Comparison of ENCODE assay signal across 7 cellular contexts in genomic region chr20:25408170-25408547, GRCh38. TPM values are rescaled to one million over a fixed set of nuclear protein-coding genes. Genes with fewer than 3 reads are reported as not detected.
DNase-seq lines count a peak whose midpoint lies in the region; ATAC-seq and TF ChIP-seq lines count a peak whose summit lies in the region.

No MANE protein-coding gene starts in this region.

- H3K27me3 ChIP-seq in HCT116 (ENCODE audit: insufficient read depth, low read length): no peaks in the 10 kb centered on the region
- H3K27me3 ChIP-seq in SU-DHL-6 (ENCODE audit: low read length): no peaks in the 10 kb centered on the region
- H3K27me3 ChIP-seq in gastroesophageal sphincter: no peaks in the 10 kb centered on the region

- H3K4me1 ChIP-seq in HCT116 (ENCODE audit: control insufficient read depth in 1 of 2, insufficient read depth in 2 of 2, low read length in 2 of 2) (peaks cover 10 to 15% of the 10 kb centered on the region in 2 experiments), gastroesophageal sphincter (peaks cover 0 to 10% (median 0%) of the 10 kb centered on the region in 3 donors)

- H2AFZ ChIP-seq in HCT116 (ENCODE audit: low read depth, low read length, poor library complexity, severe bottlenecking): no peak overlapping the region
- peak overlapping the region; percentile 95 for H2AFZ ChIP-seq in SU-DHL-6 (ENCODE audit: low read depth, low read length, severe bottlenecking)

- WGBS in gastroesophageal sphincter (ENCODE audit: low coverage in 1 of 2), 2 donors: 0 to 7% methylated on average over 3 to 4 of the region's 4 CpGs

- H3K9ac ChIP-seq in HCT116 (ENCODE audit: low read length) (peak overlapping the region; percentile 95), SU-DHL-6 (ENCODE audit: low read length) (peak overlapping the region; percentile 85)

- CTCF ChIA-PET in HCT116 (lab: Charles Lee): interaction anchor here (2.6 kb wide), 1 partner anchor 10 kb away, joined by 15 read pairs; no protein-coding TSS in a partner anchor

- H3K27ac ChIP-seq in HCT116 (ENCODE audit: low read depth, low read length) (peak overlapping the region; percentile 68), SU-DHL-6 (ENCODE audit: low read depth, low read length) (peak overlapping the region; percentile 52), gastroesophageal sphincter (peak overlapping the region in 2 of 4 donors; percentile 53 to 72), skin epidermis (peak overlapping the region in 16 of 21 experiments; percentile 26 to 83 (median 68))

- POLR2A ChIA-PET in HCT116 (lab: Charles Lee): interaction anchor here (1.1 kb wide), 2 partner anchors 9 to 16 kb away, joined by 3 read pairs; no protein-coding TSS in a partner anchor

- H3K79me2 ChIP-seq in HCT116 (ENCODE audit: insufficient read depth, low read length): peaks cover 54% of the 10 kb centered on the region
- peaks cover 44% of the 10 kb centered on the region for H3K79me2 ChIP-seq in SU-DHL-6 (ENCODE audit: insufficient read depth, low read length)

- H3K9me2 ChIP-seq in HCT116 (ENCODE audit: insufficient read depth) (no peaks in the 10 kb centered on the region), SU-DHL-6 (replicated peaks; ENCODE audit: insufficient read depth, low read length) (no peaks in the 10 kb centered on the region)

- no peak for ATAC-seq in HCT116
- no peak for ATAC-seq in gastroesophageal sphincter
- ATAC-seq in GM18907 (IDR thresholded peaks at IDR 0.05; ENCODE audit: unreplicated experiment): no peak

- TF ChIP-seq POLR2A in HCT116 (IDR thresholded peaks at IDR 0.05; ENCODE audit: borderline replicate concordance, extremely low read depth, insufficient read depth, insufficient read length) (no peak), gastroesophageal sphincter (IDR thresholded peaks at IDR 0.05) (no peak)

- DNase-seq in HCT116 (ENCODE audit: low read depth, low spot score) (no peak), midbrain (lab: John Stamatoyannopoulos, UW) (no peak)
- no peak for DNase-seq in stimulated activated CD4-positive, alpha-beta T cell treated with anti-CD3 and anti-CD28 coated beads, Interleukin-15, amount 100 ng/mL, for 24 hours

- TF ChIP-seq EP300 in gastroesophageal sphincter (IDR thresholded peaks at IDR 0.05): no peak

- no peaks in the 10 kb centered on the region for H3F3A ChIP-seq in SU-DHL-6 (ENCODE audit: insufficient read depth)

- H3K4me2 ChIP-seq in HCT116 (ENCODE audit: low read length) (peak overlapping the region; percentile 80), SU-DHL-6 (ENCODE audit: low read depth, low read length, poor library complexity, severe bottlenecking) (peak overlapping the region; percentile 80)

- 0 out of 4 replicates have a peak, but pooled peaks cover 0 to 2% of the 10 kb centered on the region in 2 experiments for H3K36me3 ChIP-seq in HCT116 (ENCODE audit: control insufficient read depth in 1 of 2, insufficient read depth in 2 of 2, low read length in 2 of 2)
- no peaks in the 10 kb centered on the region; the same call in 1 of the 2 replicates for H3K36me3 ChIP-seq in SU-DHL-6 (ENCODE audit: low read length)
- no peaks in the 10 kb centered on the region for H3K36me3 ChIP-seq in gastroesophageal sphincter

- no TSS peak for BruUV-seq in HCT116 (replicated peaks; lab: Mats Ljungman, UMichigan)

- RAD21 ChIA-PET in HCT116 (lab: Charles Lee; ENCODE audit: low non-redundant PET in 1 of 2, low total read pairs in 2 of 2, uncharacterized antibody in 2 of 2, unreplicated experiment in 2 of 2): no interaction called here

- TF ChIP-seq CTCF in HCT116 (IDR thresholded peaks at IDR 0.05 in 2 of 3, conservative IDR thresholded peaks at IDR 0.05 in 1 of 3; ENCODE audit: borderline replicate concordance in 1 of 3, insufficient read depth in 1 of 3, low read depth in 2 of 3, low read length in 2 of 3) (no peak), SU-DHL-6 (IDR thresholded peaks at IDR 0.05; ENCODE audit: insufficient read depth, low read length, poor library complexity, severe bottlenecking) (no peak), gastroesophageal sphincter (IDR thresholded peaks at IDR 0.05) (no peak)

- H3K9me3 ChIP-seq in HCT116 (ENCODE audit: control insufficient read depth in 1 of 2, insufficient read depth in 1 of 2, low read depth in 1 of 2, low read length in 2 of 2) (peaks cover 0 to 1% of the 10 kb centered on the region in 2 experiments; a peak in 2 of 4 replicates), SU-DHL-6 (ENCODE audit: insufficient read depth, low read length) (peaks cover 6% of the 10 kb centered on the region; the same call in 1 of the 2 replicates), gastroesophageal sphincter (peaks cover 0 to 7% (median 0%) of the 10 kb centered on the region in 3 donors)

- H4K20me1 ChIP-seq in HCT116 (ENCODE audit: insufficient read depth): peaks cover 5% of the 10 kb centered on the region; the same call in 1 of the 2 replicates
- no peaks in the 10 kb centered on the region for H4K20me1 ChIP-seq in SU-DHL-6 (ENCODE audit: low read depth, low read length)

- TF ChIP-seq RAD21 in HCT116 (IDR thresholded peaks at IDR 0.05; ENCODE audit: low read depth): no peak

- intact Hi-C loops in HCT116 (cut with micrococcal nuclease): no loop called here

- H3K4me3 ChIP-seq in HCT116 (replicated peaks in 1 of 2; ENCODE audit: low read depth in 1 of 2, low read length in 2 of 2): peak overlapping the region; percentile 82 to 83
- H3K4me3 ChIP-seq in SU-DHL-6 (ENCODE audit: insufficient read depth, low read length, poor library complexity, severe bottlenecking): peak overlapping the region; percentile 89
- peak overlapping the region; percentile 64 to 81 for H3K4me3 ChIP-seq in gastroesophageal sphincter
- peak overlapping the region; percentile 49 to 67 (median 64) for H3K4me3 ChIP-seq in skin epidermis

TF ChIP-seq in HCT116, 20 proteins besides CTCF, POLR2A, EP300 and RAD21 (continues in another document):
- TF ChIP-seq FOSL1 (IDR thresholded peaks at IDR 0.05; ENCODE audit: low read depth) (no peak), EGR1 (IDR thresholded peaks at IDR 0.05; ENCODE audit: low read depth) (no peak), REST (IDR thresholded peaks at IDR 0.05; ENCODE audit: low read depth) (no peak), EZH2 (IDR thresholded peaks at IDR 0.05) (no peak), TCF7L2 (IDR thresholded peaks at IDR 0.05; ENCODE audit: borderline replicate concordance, extremely low read depth, insufficient read depth, insufficient read length) (no peak), ZFX (IDR thresholded peaks at IDR 0.05) (no peak), SRF (IDR thresholded peaks at IDR 0.05; ENCODE audit: low read depth) (no peak), ZNF274 (IDR thresholded peaks at IDR 0.05; ENCODE audit: low read depth, low read length) (no peak), POLR2AphosphoS5 (IDR thresholded peaks at IDR 0.05; ENCODE audit: low read depth, low read length) (no peak), ELF1 (IDR thresholded peaks at IDR 0.05; ENCODE audit: borderline replicate concordance, low read depth) (no peak), JUND (IDR thresholded peaks at IDR 0.05) (no peak), SP1 (IDR thresholded peaks at IDR 0.05; ENCODE audit: low read depth) (no peak), SIN3A (IDR thresholded peaks at IDR 0.05; ENCODE audit: low read depth) (no peak), EZH2phosphoT487 (IDR thresholded peaks at IDR 0.05; ENCODE audit: borderline replicate concordance) (no peak), CEBPB (IDR thresholded peaks at IDR 0.05; ENCODE audit: low read depth) (no peak)
- TF ChIP-seq, protein P1, sequence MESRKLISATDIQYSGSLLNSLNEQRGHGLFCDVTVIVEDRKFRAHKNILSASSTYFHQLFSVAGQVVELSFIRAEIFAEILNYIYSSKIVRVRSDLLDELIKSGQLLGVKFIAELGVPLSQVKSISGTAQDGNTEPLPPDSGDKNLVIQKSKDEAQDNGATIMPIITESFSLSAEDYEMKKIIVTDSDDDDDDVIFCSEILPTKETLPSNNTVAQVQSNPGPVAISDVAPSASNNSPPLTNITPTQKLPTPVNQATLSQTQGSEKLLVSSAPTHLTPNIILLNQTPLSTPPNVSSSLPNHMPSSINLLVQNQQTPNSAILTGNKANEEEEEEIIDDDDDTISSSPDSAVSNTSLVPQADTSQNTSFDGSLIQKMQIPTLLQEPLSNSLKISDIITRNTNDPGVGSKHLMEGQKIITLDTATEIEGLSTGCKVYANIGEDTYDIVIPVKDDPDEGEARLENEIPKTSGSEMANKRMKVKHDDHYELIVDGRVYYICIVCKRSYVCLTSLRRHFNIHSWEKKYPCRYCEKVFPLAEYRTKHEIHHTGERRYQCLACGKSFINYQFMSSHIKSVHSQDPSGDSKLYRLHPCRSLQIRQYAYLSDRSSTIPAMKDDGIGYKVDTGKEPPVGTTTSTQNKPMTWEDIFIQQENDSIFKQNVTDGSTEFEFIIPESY (IDR thresholded peaks at IDR 0.05; ENCODE audit: extremely low read depth, insufficient replicate concordance, low read length): no peak

RNA-seq across cellular contexts. Expression of gene GINS1, which starts 0.7 kb away (rescaled TPM):
- total RNA-seq in HCT116 (2021; ENCODE audit: unreplicated experiment): 30.4 TPM
- polyA plus RNA-seq in HCT116 (2012): 5.8 and 7.6 TPM in 2 replicates
- 1 to 10 TPM in 2 of 4 donors, under 1 TPM in 1, not detected in 1; 0.31 to 1.2 (median 1.2) TPM for total RNA-seq in gastroesophageal sphincter

RNA-seq across cellular contexts. Expression of gene ABHD12, which starts 17.5 kb away (rescaled TPM):
- total RNA-seq in HCT116 (2021; ENCODE audit: unreplicated experiment) (31.7 TPM), gastroesophageal sphincter (10 to 100 TPM; 19.2 to 45.9 (median 39.3) TPM)
- 37.6 and 39.0 TPM in 2 replicates for polyA plus RNA-seq in HCT116 (2012)

Comparison
In these comparisons a context has a peak if more than half of its experiments do, and no peak if none do; other contexts are left out.
1. RNA of gene GINS1, which starts 0.7 kb away (total RNA-seq): 30.4 TPM in HCT116 (single experiment); 0.31 to 1.2 TPM in gastroesophageal sphincter; every median in the first group is over 10 times any median in the second.
2. Peak in every context shown above with its lines, with median percentiles within 50 percentile points of each other: H3K4me3 ChIP-seq.